In genomic region chr20:23242556-23243180, GRCh38 we compare ENCODE assay signal across 24 cellular contexts.
"Had no signal": no experiment of that assay in that cellular context is flagged by ENCODE, and none has a peak within 500 bp of the region (broad histone marks: within the 10 kb centered on the region; RNA-seq: fewer than 3 reads in every experiment).

No MANE protein-coding gene starts in this region.

- H3K27me3 ChIP-seq: transverse colon, vagina had no signal

- H3K9me3 Mint-ChIP-seq: activated T-helper 2 cell treated with anti-CD3 and anti-CD28 coated beads, Interferon-gamma antibody, Interleukin-2, Interleukin-4, amounts not matched to agents 10 μg/mL and 5 μg/mL and 100 μg/mL, durations not matched to agents 14 hours and 24 hours and 36 hours had no signal

- H3K27ac Mint-ChIP-seq: activated CD4-positive, alpha-beta T cell treated with anti-CD3 and anti-CD28 coated beads, Interleukin-2, amount 10 ng/mL, durations not matched to agents 7 days and 5 days; activated naive CD8-positive, alpha-beta T cell; activated T-helper 2 cell treated with anti-CD3 and anti-CD28 coated beads, Interferon-gamma antibody, Interleukin-2, Interleukin-4, amounts not matched to agents 10 μg/mL and 5 μg/mL and 100 μg/mL, durations not matched to agents 14 hours and 24 hours and 36 hours; endodermal cell; natural killer cell; stimulated activated naive B cell treated with anti-CD40 and anti-IgM and Interleukin-4, amounts not matched to agents 10 μg/mL and 1 μg/mL and 100 μg/mL, for 72 hours had no signal

- H3K27ac ChIP-seq: coronary artery, gastroesophageal sphincter, transverse colon, vagina, VCaP had no signal

- H3K4me3 ChIP-seq: coronary artery, gastroesophageal sphincter, smooth muscle cell, transverse colon, vagina had no signal

- ATAC-seq: activated T-cell treated with anti-CD3 and anti-CD28 coated beads, Interleukin-2, amount 50 U/mL, for 4 hours; gastroesophageal sphincter; left ventricle myocardium superior; natural killer cell; sciatic nerve; stimulated activated naive B cell treated with anti-CD40 and anti-IgM and Interleukin-4, amounts not matched to agents 10 μg/mL and 1 μg/mL and 100 μg/mL, for 72 hours had no signal

- H3K36me3 Mint-ChIP-seq: natural killer cell had no signal

- H3K36me3 ChIP-seq: gastroesophageal sphincter, transverse colon, vagina had no signal

- DNase-seq: activated CD4-positive, alpha-beta T cell treated with anti-CD3 and anti-CD28 coated beads, Interleukin-2, amount 10 ng/mL, durations not matched to agents 7 days and 5 days; activated CD4-positive, CD25-positive, alpha-beta regulatory T cell treated with anti-CD3 and anti-CD28 coated beads, Interleukin-2, amount 50 U/mL, for 72 hours; activated CD8-positive, alpha-beta memory T cell treated with anti-CD3 and anti-CD28 coated beads, Interleukin-2, amount 50 U/mL, for 48 hours; activated naive CD4-positive, alpha-beta T cell; activated T-cell treated with anti-CD3 and anti-CD28 coated beads, Interleukin-2, amount 50 U/mL, for 4 hours; endodermal cell; hypothalamus; left ventricle myocardium superior; midbrain; natural killer cell; posterior cingulate gyrus; stimulated activated CD4-positive, alpha-beta T cell treated with anti-CD3 and anti-CD28 coated beads, Interleukin-2, amount 100 ng/mL, for 48 hours; stimulated activated CD8-positive, alpha-beta memory T cell treated with anti-CD3 and anti-CD28 coated beads, Interleukin-4, amount 100 ng/mL, for 48 hours; stimulated activated naive B cell treated with anti-CD40 and anti-IgM and Interleukin-4, amounts not matched to agents 10 μg/mL and 1 μg/mL and 100 μg/mL, for 72 hours; transverse colon had no signal

- H3K4me3 Mint-ChIP-seq: activated CD4-positive, alpha-beta T cell treated with anti-CD3 and anti-CD28 coated beads, Interleukin-2, amount 10 ng/mL, durations not matched to agents 7 days and 5 days; activated naive CD8-positive, alpha-beta T cell; activated T-cell treated with anti-CD3 and anti-CD28 coated beads, Interleukin-2, amount 50 U/mL, for 4 hours; central memory CD8-positive, alpha-beta T cell; endodermal cell; natural killer cell; stimulated activated naive B cell treated with anti-CD40 and anti-IgM and Interleukin-4, amounts not matched to agents 10 μg/mL and 1 μg/mL and 100 μg/mL, for 72 hours had no signal

- H3K4me1 Mint-ChIP-seq: activated CD4-positive, alpha-beta T cell treated with anti-CD3 and anti-CD28 coated beads, Interleukin-2, amount 10 ng/mL, durations not matched to agents 7 days and 5 days; central memory CD8-positive, alpha-beta T cell had no signal

- H3K9me3 ChIP-seq: transverse colon, vagina had no signal

- H3K4me1 ChIP-seq: transverse colon had no signal
